1 cellular context compared by ENCODE assay signal in the genomic region with DNA sequence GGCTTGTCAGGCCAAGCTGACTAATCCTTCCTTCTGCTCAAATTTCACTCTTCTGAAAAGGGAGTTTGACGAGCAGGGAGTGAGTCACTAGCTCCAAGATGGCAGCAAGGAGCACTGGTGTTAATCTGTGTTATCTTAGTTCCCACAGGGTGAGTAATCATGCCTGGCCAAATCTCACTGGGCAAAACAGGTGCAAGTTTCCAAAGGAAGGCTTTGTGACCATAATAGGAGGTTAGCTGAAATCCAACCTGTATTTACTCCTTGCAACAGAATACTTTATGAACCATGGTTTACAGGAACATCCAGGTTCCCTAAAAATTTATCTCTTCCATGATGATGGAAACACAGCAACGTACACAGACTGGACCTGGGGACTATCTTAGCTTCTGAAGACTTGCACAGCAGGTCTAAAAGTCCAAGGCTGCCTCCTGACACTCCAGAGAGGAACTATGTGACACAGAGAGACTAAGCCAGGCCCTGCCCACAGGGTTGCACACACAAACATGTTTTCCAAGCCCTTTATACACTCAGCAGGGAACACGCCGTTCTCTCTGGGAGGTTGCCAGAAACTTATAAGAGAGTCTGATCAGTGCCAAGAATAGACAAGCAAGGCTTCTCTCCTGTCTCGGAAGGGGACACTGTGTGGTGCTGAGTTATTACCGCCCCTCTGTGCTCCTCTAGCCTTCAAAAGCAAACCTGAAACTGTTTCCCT.
A peak's percentile ranks its signal among the peaks of the same experiment; 100 is the strongest.
TF ChIP-seq lines count a peak whose summit lies in the region.

No MANE protein-coding gene starts in this region.

TF ChIP-seq in HEK293, 187 proteins besides CTCF, POLR2A, EP300 and RAD21 (continued from another document and continues in another):
- TF ChIP-seq, protein P1, sequence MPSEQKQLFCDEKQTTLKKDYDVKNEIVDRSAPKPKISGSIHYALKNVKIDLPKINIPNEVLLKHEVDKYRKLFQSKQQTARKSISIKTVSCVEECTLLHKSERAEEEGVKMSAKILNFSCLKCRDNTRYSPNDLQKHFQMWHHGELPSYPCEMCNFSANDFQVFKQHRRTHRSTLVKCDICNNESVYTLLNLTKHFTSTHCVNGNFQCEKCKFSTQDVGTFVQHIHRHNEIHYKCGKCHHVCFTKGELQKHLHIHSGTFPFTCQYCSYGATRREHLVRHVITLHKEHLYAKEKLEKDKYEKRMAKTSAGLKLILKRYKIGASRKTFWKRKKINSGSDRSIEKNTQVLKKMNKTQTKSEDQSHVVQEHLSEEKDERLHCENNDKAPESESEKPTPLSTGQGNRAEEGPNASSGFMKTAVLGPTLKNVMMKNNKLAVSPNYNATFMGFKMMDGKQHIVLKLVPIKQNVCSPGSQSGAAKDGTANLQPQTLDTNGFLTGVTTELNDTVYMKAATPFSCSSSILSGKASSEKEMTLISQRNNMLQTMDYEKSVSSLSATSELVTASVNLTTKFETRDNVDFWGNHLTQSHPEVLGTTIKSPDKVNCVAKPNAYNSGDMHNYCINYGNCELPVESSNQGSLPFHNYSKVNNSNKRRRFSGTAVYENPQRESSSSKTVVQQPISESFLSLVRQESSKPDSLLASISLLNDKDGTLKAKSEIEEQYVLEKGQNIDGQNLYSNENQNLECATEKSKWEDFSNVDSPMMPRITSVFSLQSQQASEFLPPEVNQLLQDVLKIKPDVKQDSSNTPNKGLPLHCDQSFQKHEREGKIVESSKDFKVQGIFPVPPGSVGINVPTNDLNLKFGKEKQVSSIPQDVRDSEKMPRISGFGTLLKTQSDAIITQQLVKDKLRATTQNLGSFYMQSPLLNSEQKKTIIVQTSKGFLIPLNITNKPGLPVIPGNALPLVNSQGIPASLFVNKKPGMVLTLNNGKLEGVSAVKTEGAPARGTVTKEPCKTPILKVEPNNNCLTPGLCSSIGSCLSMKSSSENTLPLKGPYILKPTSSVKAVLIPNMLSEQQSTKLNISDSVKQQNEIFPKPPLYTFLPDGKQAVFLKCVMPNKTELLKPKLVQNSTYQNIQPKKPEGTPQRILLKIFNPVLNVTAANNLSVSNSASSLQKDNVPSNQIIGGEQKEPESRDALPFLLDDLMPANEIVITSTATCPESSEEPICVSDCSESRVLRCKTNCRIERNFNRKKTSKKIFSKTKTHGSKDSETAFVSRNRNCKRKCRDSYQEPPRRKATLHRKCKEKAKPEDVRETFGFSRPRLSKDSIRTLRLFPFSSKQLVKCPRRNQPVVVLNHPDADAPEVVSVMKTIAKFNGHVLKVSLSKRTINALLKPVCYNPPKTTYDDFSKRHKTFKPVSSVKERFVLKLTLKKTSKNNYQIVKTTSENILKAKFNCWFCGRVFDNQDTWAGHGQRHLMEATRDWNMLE (tag by site-specific recombination; conservative IDR thresholded peaks at IDR 0.05; ENCODE audit: low read depth) = peak; percentile 32; the same call in 1 of the 2 replicates
- TF ChIP-seq ZNF335 (tag by site-specific recombination; conservative IDR thresholded peaks at IDR 0.05) (peak; percentile 53; the same call in 1 of the 2 replicates), ZNF274 (IDR thresholded peaks at IDR 0.05; ENCODE audit: low read length) (no peak), ZNF274 (tag by site-specific recombination; IDR thresholded peaks at IDR 0.05; ENCODE audit: borderline replicate concordance) (no peak), ZFP3 (tag by site-specific recombination; IDR thresholded peaks at IDR 0.05; ENCODE audit: low read depth) (no peak), ZNF549 (tag by site-specific recombination; IDR thresholded peaks at IDR 0.05) (no peak), ZNF530 (tag by site-specific recombination; IDR thresholded peaks at IDR 0.05; ENCODE audit: low read depth) (no peak), GLI2 (tag by site-specific recombination; IDR thresholded peaks at IDR 0.05; ENCODE audit: borderline replicate concordance, low read depth) (no peak), WT1 (tag by site-specific recombination; IDR thresholded peaks at IDR 0.05) (peak; percentile 93), HOXD13 (CRISPR knock-in tag; IDR thresholded peaks at IDR 0.05; ENCODE audit: borderline replicate concordance) (no peak), MZF1 (tag by site-specific recombination; IDR thresholded peaks at IDR 0.05; ENCODE audit: borderline replicate concordance) (peak; percentile 73; the same call in 1 of the 2 replicates), ZNF600 (tag by site-specific recombination; IDR thresholded peaks at IDR 0.05) (peak; percentile 46; the same call in 1 of the 2 replicates), KLF8 (tag by site-specific recombination; IDR thresholded peaks at IDR 0.05) (peak; percentile 31; the same call in 1 of the 2 replicates), ZNF660 (tag by site-specific recombination; IDR thresholded peaks at IDR 0.05) (peak; percentile 98), ZNF521 (tag by site-specific recombination; IDR thresholded peaks at IDR 0.05) (no peak), ZNF561 (tag by site-specific recombination; IDR thresholded peaks at IDR 0.05; ENCODE audit: borderline replicate concordance) (0 out of 2 replicates have a peak, but pooled peaks have one; percentile 30), FEZF1 (tag by site-specific recombination; IDR thresholded peaks at IDR 0.05) (no peak), ZNF16 (tag by site-specific recombination; IDR thresholded peaks at IDR 0.05; ENCODE audit: low read depth) (no peak), ZNF221 (tag by site-specific recombination; IDR thresholded peaks at IDR 0.05; ENCODE audit: borderline replicate concordance) (no peak), SCRT1 (tag by site-specific recombination; IDR thresholded peaks at IDR 0.05; ENCODE audit: borderline replicate concordance) (no peak; the same call in 1 of the 2 replicates), ZNF629 (tag by site-specific recombination; IDR thresholded peaks at IDR 0.05) (peak; percentile 66), KLF9 (tag by site-specific recombination; IDR thresholded peaks at IDR 0.05; ENCODE audit: low read depth) (no peak), SCRT2 (tag by site-specific recombination; IDR thresholded peaks at IDR 0.05) (peak; percentile 42; the same call in 1 of the 2 replicates), ZNF10 (tag by site-specific recombination; IDR thresholded peaks at IDR 0.05) (no peak), ZNF792 (tag by site-specific recombination; IDR thresholded peaks at IDR 0.05) (no peak), ZNF571 (tag by site-specific recombination; IDR thresholded peaks at IDR 0.05) (no peak), ZNF202 (tag by site-specific recombination; IDR thresholded peaks at IDR 0.05; ENCODE audit: borderline replicate concordance) (no peak), ZEB2 (tag by site-specific recombination; IDR thresholded peaks at IDR 0.05) (no peak), ZNF302 (tag by site-specific recombination; IDR thresholded peaks at IDR 0.05; ENCODE audit: low read depth) (no peak), ZNF350 (tag by site-specific recombination; IDR thresholded peaks at IDR 0.05) (no peak), ZNF211 (tag by site-specific recombination; IDR thresholded peaks at IDR 0.05; ENCODE audit: low read depth) (no peak), ZNF138 (tag by site-specific recombination; IDR thresholded peaks at IDR 0.05; ENCODE audit: borderline replicate concordance) (no peak), ZIC2 (tag by site-specific recombination; IDR thresholded peaks at IDR 0.05) (peak; percentile 77), ZNF423 (tag by site-specific recombination; IDR thresholded peaks at IDR 0.05) (0 out of 2 replicates have a peak, but pooled peaks have one; percentile 32), ZNF23 (tag by site-specific recombination; IDR thresholded peaks at IDR 0.05; ENCODE audit: borderline replicate concordance) (no peak), ZNF768 (tag by site-specific recombination; IDR thresholded peaks at IDR 0.05) (no peak), ZNF239 (tag by site-specific recombination; IDR thresholded peaks at IDR 0.05) (no peak), ZBTB48 (tag by site-specific recombination; IDR thresholded peaks at IDR 0.05) (peak; percentile 28; the same call in 1 of the 2 replicates)
- TF ChIP-seq, protein P2, sequence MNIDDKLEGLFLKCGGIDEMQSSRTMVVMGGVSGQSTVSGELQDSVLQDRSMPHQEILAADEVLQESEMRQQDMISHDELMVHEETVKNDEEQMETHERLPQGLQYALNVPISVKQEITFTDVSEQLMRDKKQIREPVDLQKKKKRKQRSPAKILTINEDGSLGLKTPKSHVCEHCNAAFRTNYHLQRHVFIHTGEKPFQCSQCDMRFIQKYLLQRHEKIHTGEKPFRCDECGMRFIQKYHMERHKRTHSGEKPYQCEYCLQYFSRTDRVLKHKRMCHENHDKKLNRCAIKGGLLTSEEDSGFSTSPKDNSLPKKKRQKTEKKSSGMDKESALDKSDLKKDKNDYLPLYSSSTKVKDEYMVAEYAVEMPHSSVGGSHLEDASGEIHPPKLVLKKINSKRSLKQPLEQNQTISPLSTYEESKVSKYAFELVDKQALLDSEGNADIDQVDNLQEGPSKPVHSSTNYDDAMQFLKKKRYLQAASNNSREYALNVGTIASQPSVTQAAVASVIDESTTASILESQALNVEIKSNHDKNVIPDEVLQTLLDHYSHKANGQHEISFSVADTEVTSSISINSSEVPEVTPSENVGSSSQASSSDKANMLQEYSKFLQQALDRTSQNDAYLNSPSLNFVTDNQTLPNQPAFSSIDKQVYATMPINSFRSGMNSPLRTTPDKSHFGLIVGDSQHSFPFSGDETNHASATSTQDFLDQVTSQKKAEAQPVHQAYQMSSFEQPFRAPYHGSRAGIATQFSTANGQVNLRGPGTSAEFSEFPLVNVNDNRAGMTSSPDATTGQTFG (tag by site-specific recombination; IDR thresholded peaks at IDR 0.05; ENCODE audit: borderline replicate concordance) = no peak
- TF ChIP-seq, protein P3, sequence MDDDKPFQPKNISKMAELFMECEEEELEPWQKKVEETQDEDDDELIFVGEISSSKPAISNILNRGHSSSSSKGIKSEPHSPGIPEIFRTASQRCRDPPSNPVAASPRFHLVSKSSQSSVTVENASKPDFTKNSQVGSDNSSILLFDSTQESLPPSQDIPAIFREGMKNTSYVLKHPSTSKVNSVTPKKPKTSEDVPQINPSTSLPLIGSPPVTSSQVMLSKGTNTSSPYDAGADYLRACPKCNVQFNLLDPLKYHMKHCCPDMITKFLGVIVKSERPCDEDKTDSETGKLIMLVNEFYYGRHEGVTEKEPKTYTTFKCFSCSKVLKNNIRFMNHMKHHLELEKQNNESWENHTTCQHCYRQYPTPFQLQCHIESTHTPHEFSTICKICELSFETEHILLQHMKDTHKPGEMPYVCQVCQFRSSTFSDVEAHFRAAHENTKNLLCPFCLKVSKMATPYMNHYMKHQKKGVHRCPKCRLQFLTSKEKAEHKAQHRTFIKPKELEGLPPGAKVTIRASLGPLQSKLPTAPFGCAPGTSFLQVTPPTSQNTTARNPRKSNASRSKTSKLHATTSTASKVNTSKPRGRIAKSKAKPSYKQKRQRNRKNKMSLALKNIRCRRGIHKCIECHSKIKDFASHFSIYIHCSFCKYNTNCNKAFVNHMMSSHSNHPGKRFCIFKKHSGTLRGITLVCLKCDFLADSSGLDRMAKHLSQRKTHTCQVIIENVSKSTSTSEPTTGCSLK (tag by site-specific recombination; IDR thresholded peaks at IDR 0.05) = no peak
- TF ChIP-seq, protein P4, sequence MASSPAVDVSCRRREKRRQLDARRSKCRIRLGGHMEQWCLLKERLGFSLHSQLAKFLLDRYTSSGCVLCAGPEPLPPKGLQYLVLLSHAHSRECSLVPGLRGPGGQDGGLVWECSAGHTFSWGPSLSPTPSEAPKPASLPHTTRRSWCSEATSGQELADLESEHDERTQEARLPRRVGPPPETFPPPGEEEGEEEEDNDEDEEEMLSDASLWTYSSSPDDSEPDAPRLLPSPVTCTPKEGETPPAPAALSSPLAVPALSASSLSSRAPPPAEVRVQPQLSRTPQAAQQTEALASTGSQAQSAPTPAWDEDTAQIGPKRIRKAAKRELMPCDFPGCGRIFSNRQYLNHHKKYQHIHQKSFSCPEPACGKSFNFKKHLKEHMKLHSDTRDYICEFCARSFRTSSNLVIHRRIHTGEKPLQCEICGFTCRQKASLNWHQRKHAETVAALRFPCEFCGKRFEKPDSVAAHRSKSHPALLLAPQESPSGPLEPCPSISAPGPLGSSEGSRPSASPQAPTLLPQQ (tag by site-specific recombination; IDR thresholded peaks at IDR 0.05) = no peak
- TF ChIP-seq, protein P5, sequence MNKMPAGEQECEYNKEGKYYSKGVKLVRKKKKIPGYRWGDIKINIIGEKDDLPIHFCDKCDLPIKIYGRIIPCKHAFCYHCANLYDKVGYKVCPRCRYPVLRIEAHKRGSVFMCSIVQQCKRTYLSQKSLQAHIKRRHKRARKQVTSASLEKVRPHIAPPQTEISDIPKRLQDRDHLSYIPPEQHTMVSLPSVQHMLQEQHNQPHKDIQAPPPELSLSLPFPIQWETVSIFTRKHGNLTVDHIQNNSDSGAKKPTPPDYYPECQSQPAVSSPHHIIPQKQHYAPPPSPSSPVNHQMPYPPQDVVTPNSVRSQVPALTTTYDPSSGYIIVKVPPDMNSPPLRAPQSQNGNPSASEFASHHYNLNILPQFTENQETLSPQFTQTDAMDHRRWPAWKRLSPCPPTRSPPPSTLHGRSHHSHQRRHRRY (tag by site-specific recombination; IDR thresholded peaks at IDR 0.05) = no peak
- TF ChIP-seq, protein P6, sequence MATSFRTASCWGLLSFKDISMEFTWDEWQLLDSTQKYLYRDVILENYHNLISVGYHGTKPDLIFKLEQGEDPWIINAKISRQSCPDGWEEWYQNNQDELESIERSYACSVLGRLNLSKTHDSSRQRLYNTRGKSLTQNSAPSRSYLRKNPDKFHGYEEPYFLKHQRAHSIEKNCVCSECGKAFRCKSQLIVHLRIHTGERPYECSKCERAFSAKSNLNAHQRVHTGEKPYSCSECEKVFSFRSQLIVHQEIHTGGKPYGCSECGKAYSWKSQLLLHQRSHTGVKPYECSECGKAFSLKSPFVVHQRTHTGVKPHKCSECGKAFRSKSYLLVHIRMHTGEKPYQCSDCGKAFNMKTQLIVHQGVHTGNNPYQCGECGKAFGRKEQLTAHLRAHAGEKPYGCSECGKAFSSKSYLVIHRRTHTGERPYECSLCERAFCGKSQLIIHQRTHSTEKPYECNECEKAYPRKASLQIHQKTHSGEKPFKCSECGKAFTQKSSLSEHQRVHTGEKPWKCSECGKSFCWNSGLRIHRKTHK (tag by site-specific recombination; IDR thresholded peaks at IDR 0.05) = no peak
- TF ChIP-seq, protein P7, sequence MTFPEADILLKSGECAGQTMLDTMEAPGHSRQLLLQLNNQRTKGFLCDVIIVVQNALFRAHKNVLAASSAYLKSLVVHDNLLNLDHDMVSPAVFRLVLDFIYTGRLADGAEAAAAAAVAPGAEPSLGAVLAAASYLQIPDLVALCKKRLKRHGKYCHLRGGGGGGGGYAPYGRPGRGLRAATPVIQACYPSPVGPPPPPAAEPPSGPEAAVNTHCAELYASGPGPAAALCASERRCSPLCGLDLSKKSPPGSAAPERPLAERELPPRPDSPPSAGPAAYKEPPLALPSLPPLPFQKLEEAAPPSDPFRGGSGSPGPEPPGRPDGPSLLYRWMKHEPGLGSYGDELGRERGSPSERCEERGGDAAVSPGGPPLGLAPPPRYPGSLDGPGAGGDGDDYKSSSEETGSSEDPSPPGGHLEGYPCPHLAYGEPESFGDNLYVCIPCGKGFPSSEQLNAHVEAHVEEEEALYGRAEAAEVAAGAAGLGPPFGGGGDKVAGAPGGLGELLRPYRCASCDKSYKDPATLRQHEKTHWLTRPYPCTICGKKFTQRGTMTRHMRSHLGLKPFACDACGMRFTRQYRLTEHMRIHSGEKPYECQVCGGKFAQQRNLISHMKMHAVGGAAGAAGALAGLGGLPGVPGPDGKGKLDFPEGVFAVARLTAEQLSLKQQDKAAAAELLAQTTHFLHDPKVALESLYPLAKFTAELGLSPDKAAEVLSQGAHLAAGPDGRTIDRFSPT (tag by site-specific recombination; IDR thresholded peaks at IDR 0.05) = 0 out of 2 replicates have a peak, but pooled peaks have one; percentile 67
